10 cellular contexts compared by ENCODE assay signal in genomic region chr16:11094838-11095565, GRCh38.
DNase-seq lines count a peak whose midpoint lies in the region; ATAC-seq and TF ChIP-seq lines count a peak whose summit lies in the region.
"Had no signal": no experiment of that assay in that cellular context is flagged by ENCODE, and none has a peak within 500 bp of the region (broad histone marks: within the 10 kb centered on the region; RNA-seq: fewer than 3 reads in every experiment).

No MANE protein-coding gene starts in this region.

- peak; percentile 79 for ATAC-seq in stimulated activated memory B cell treated with anti-CD40 and anti-IgM and Interleukin-4, amounts not matched to agents 10 μg/mL and 1 μg/mL and 100 μg/mL, for 72 hours

- peak overlapping the region; percentile 96 for H3K27ac Mint-ChIP-seq in stimulated activated memory B cell treated with anti-CD40 and anti-IgM and Interleukin-4, amounts not matched to agents 10 μg/mL and 1 μg/mL and 100 μg/mL, for 72 hours

- H3K27ac ChIP-seq in OCI-LY3 (ENCODE audit: low read length): peak overlapping the region; percentile 67
- H3K27ac ChIP-seq in epithelial cell of prostate: peak overlapping the region; percentile 49
- H3K27ac ChIP-seq: foreskin keratinocyte had no signal

- H3K9me3 ChIP-seq in OCI-LY3 (ENCODE audit: insufficient read depth, low read length): no peaks in the 10 kb centered on the region

- no peaks in the 10 kb centered on the region for H3K27me3 Mint-ChIP-seq in stimulated activated memory B cell treated with anti-CD40 and anti-IgM and Interleukin-4, amounts not matched to agents 10 μg/mL and 1 μg/mL and 100 μg/mL, for 72 hours

- H3K36me3 ChIP-seq in OCI-LY3 (replicated peaks; ENCODE audit: low read depth, low read length): peaks cover 10% of the 10 kb centered on the region

- peak overlapping the region; percentile 54 for H3K4me2 ChIP-seq in OCI-LY3 (ENCODE audit: low read length)

- DNase-seq in GM20000 (ENCODE audit: low spot score) (peak; percentile 50), epithelial cell of prostate (ENCODE audit: low read depth, low spot score) (no peak), GM13977 (ENCODE audit: low spot score) (no peak), iPS-NIHi7 (ENCODE audit: extremely low spot score) (no peak), NCI-H146 treated with DMSO at 0.1 percent for 48 hours (lab: John Stamatoyannopoulos, UW; ENCODE audit: unreplicated experiment) (no peak)
- DNase-seq: GOT3, NCI-H82 had no signal

- H3K9me3 Mint-ChIP-seq in stimulated activated memory B cell treated with anti-CD40 and anti-IgM and Interleukin-4, amounts not matched to agents 10 μg/mL and 1 μg/mL and 100 μg/mL, for 72 hours: no peaks in the 10 kb centered on the region

- in situ Hi-C loops in GM13977 (cut with MboI; ENCODE audit: low pct_unique_long_range_greater_than_20kb, low sequenced_read_pairs, unreplicated experiment): no loop called here

- H4K20me1 ChIP-seq in OCI-LY3 (ENCODE audit: insufficient read depth, low read length): no peaks in the 10 kb centered on the region

- H3K79me2 ChIP-seq in OCI-LY3 (ENCODE audit: low read length): no peaks in the 10 kb centered on the region

- H2AFZ ChIP-seq in OCI-LY3 (ENCODE audit: low read depth, low read length): no peak overlapping the region

- H3K4me3 ChIP-seq in OCI-LY3 (ENCODE audit: low read length): peak overlapping the region; percentile 18; the same call in 1 of the 2 replicates

- H3K36me3 Mint-ChIP-seq in stimulated activated memory B cell treated with anti-CD40 and anti-IgM and Interleukin-4, amounts not matched to agents 10 μg/mL and 1 μg/mL and 100 μg/mL, for 72 hours: peaks cover 55% of the 10 kb centered on the region

- H3K4me3 Mint-ChIP-seq in stimulated activated memory B cell treated with anti-CD40 and anti-IgM and Interleukin-4, amounts not matched to agents 10 μg/mL and 1 μg/mL and 100 μg/mL, for 72 hours: peak overlapping the region; percentile 56

- H3K9ac ChIP-seq in OCI-LY3 (ENCODE audit: low read length): peak overlapping the region; percentile 50

- no peaks in the 10 kb centered on the region for H3K27me3 ChIP-seq in OCI-LY3 (ENCODE audit: low read depth, low read length)
- H3K27me3 ChIP-seq: foreskin keratinocyte had no signal

- TF ChIP-seq CTCF in GM20000 (IDR thresholded peaks at IDR 0.05; ENCODE audit: extremely low read depth, missing control alignments) (no peak), OCI-LY3 (IDR thresholded peaks at IDR 0.05; ENCODE audit: low read depth, low read length) (no peak), GM13977 (IDR thresholded peaks at IDR 0.05; ENCODE audit: extremely low read depth, insufficient read depth, missing control alignments) (no peak)

- peaks cover 46% of the 10 kb centered on the region for H3K4me1 ChIP-seq in OCI-LY3 (ENCODE audit: low read length)

- peaks cover 61% of the 10 kb centered on the region for H3K4me1 Mint-ChIP-seq in stimulated activated memory B cell treated with anti-CD40 and anti-IgM and Interleukin-4, amounts not matched to agents 10 μg/mL and 1 μg/mL and 100 μg/mL, for 72 hours
